12 cellular contexts compared by ENCODE assay signal in genomic region chrX:13761606-13762005, GRCh38. TPM values are rescaled to one million over a fixed set of nuclear protein-coding genes. Genes with fewer than 3 reads are reported as not detected.
DNase-seq lines count a peak whose midpoint lies in the region; ATAC-seq and TF ChIP-seq lines count a peak whose summit lies in the region.
"Had no signal": no experiment of that assay in that cellular context is flagged by ENCODE, and none has a peak within 500 bp of the region (broad histone marks: within the 10 kb centered on the region; RNA-seq: fewer than 3 reads in every experiment).

No MANE protein-coding gene starts in this region.

- CTCF ChIA-PET in mammary epithelial cell (lab: Charles Lee; ENCODE audit: low non-redundant PET) (no interaction called here), MCF 10A (lab: Yijun Ruan, JAX) (interaction anchor here (0.6 to 2.7 kb wide), 9 partner anchors 12 to 270 kb away, joined by 3 to 10 read pairs (median 5); partner anchors contain the start of genes OFD1 and TRAPPC2), SK-N-SH (lab: Yijun Ruan, JAX) (interaction anchor here (0.8 to 4.2 kb wide), 4 partner anchors 11 to 271 kb away, joined by 3 to 20 read pairs (median 6); no protein-coding TSS in a partner anchor)

- H4K20me1 ChIP-seq in mammary epithelial cell (ENCODE audit: insufficient read depth, low read length), result no peaks in the 10 kb centered on the region
- H4K20me1 ChIP-seq in SK-N-SH (ENCODE audit: insufficient read depth), result no peaks in the 10 kb centered on the region

- no peak overlapping the region for H3K4me2 ChIP-seq in mammary epithelial cell (ENCODE audit: insufficient read depth, low read depth, low read length)
- no peak overlapping the region for H3K4me2 ChIP-seq in SK-N-SH
- H3K4me2 ChIP-seq: A549 had no signal

- no peaks in the 10 kb centered on the region for H3K9me2 ChIP-seq in SK-N-SH

- H3K79me2 ChIP-seq in mammary epithelial cell (ENCODE audit: insufficient read depth, low read length) (no peaks in the 10 kb centered on the region), SK-N-SH (ENCODE audit: insufficient read depth) (no peaks in the 10 kb centered on the region)

- in situ Hi-C loops in mammary epithelial cell (cut with MboI; ENCODE audit: low sequenced_read_pairs in 2 of 2), result no loop called here

- peak; percentile 76 for ATAC-seq in HG02973 (IDR thresholded peaks at IDR 0.05; ENCODE audit: unreplicated experiment)
- ATAC-seq: A549 had no signal

- POLR2A ChIA-PET in MCF 10A (lab: Yijun Ruan, JAX), result interaction anchor here (1.1 to 1.8 kb wide), 2 partner anchors 10 to 13 kb away, joined by 4 read pairs; no protein-coding TSS in a partner anchor
- POLR2A ChIA-PET in SK-N-SH (lab: Yijun Ruan, JAX), result no interaction called here

- H3K27ac Mint-ChIP-seq in MCF 10A (ENCODE audit: low read depth, unreplicated experiment), result no peak overlapping the region
- H3K27ac Mint-ChIP-seq in T-helper 2 cell treated with Interferon-gamma antibody and Interleukin-4, amounts not matched to agents 5 μg/mL and 100 μg/mL, for 36 hours, result no peak overlapping the region

- H3K4me3 ChIP-seq in mammary epithelial cell (replicated peaks in 1 of 3; ENCODE audit: insufficient read depth in 1 of 3, low read depth in 2 of 3, low read length in 3 of 3), result no peak overlapping the region
- H3K4me3 ChIP-seq in SK-N-SH (ENCODE audit: low read depth in 2 of 2, low read length in 1 of 2), result no peak overlapping the region
- H3K4me3 ChIP-seq in stomach, result no peak overlapping the region
- no peak overlapping the region for H3K4me3 ChIP-seq in testis
- H3K4me3 ChIP-seq: A549, SK-N-MC had no signal

- TF ChIP-seq RAD21 in SK-N-SH (IDR thresholded peaks at IDR 0.05; ENCODE audit: low read length), result no peak

- no peaks in the 10 kb centered on the region for H3K4me1 Mint-ChIP-seq in MCF 10A (ENCODE audit: insufficient read depth, unreplicated experiment)
- H3K4me1 Mint-ChIP-seq in T-helper 2 cell treated with Interferon-gamma antibody and Interleukin-4, amounts not matched to agents 5 μg/mL and 100 μg/mL, for 36 hours (ENCODE audit: low read depth), result peaks cover 5% of the 10 kb centered on the region

- H3K9me3 Mint-ChIP-seq in MCF 10A (ENCODE audit: unreplicated experiment), result no peaks in the 10 kb centered on the region
- no peaks in the 10 kb centered on the region for H3K9me3 Mint-ChIP-seq in T-helper 2 cell treated with Interferon-gamma antibody and Interleukin-4, amounts not matched to agents 5 μg/mL and 100 μg/mL, for 36 hours

- no TSS peak for BruUV-seq in mammary epithelial cell (replicated peaks; lab: Mats Ljungman, UMichigan)
- no TSS peak for BruUV-seq in MCF 10A (replicated peaks; lab: Mats Ljungman, UMichigan)

- no peaks in the 10 kb centered on the region for H3K9me3 ChIP-seq in mammary epithelial cell (replicated peaks; ENCODE audit: insufficient read depth, low read length)
- H3K9me3 ChIP-seq in SK-N-SH, result no peaks in the 10 kb centered on the region
- H3K9me3 ChIP-seq in stomach, result no peaks in the 10 kb centered on the region
- no peaks in the 10 kb centered on the region for H3K9me3 ChIP-seq in testis
- H3K9me3 ChIP-seq: A549 had no signal

- no peak overlapping the region for H3K4me3 Mint-ChIP-seq in MCF 10A (ENCODE audit: unreplicated experiment)
- no peak overlapping the region for H3K4me3 Mint-ChIP-seq in T-helper 2 cell treated with Interferon-gamma antibody and Interleukin-4, amounts not matched to agents 5 μg/mL and 100 μg/mL, for 36 hours

- TF ChIP-seq CTCF in mammary epithelial cell (conservative IDR thresholded peaks at IDR 0.05 in 1 of 2, IDR thresholded peaks at IDR 0.05 in 1 of 2; ENCODE audit: extremely low read depth in 1 of 2, insufficient read depth in 1 of 2, low read depth in 1 of 2, low read length in 2 of 2), result no peak
- no peak for TF ChIP-seq CTCF in MCF 10A (IDR thresholded peaks at IDR 0.05; ENCODE audit: unreplicated experiment)
- no peak for TF ChIP-seq CTCF in SK-N-SH (IDR thresholded peaks at IDR 0.05)
- no peak for TF ChIP-seq CTCF in stomach (IDR thresholded peaks at IDR 0.05)
- no peak for TF ChIP-seq CTCF in testis (IDR thresholded peaks at IDR 0.05)

- TF ChIP-seq EP300 in SK-N-SH (IDR thresholded peaks at IDR 0.05; ENCODE audit: borderline replicate concordance in 1 of 2, low read depth in 1 of 2, low read length in 1 of 2) (no peak), stomach (IDR thresholded peaks at IDR 0.05) (no peak)

- dilution Hi-C loops in mammary epithelial cell (cut with HindIII; ENCODE audit: low sequenced_read_pairs), result no loop called here

- no peaks in the 10 kb centered on the region for H3K27me3 ChIP-seq in mammary epithelial cell (ENCODE audit: insufficient read depth, low read length)
- H3K27me3 ChIP-seq in SK-N-SH (ENCODE audit: insufficient read depth), result no peaks in the 10 kb centered on the region
- H3K27me3 ChIP-seq in stomach, result no peaks in the 10 kb centered on the region
- no peaks in the 10 kb centered on the region for H3K27me3 ChIP-seq in testis

- H3K4me1 ChIP-seq in mammary epithelial cell (ENCODE audit: insufficient read depth, low read length) (no peaks in the 10 kb centered on the region), SK-N-SH (ENCODE audit: control insufficient read depth in 1 of 2, insufficient read depth in 2 of 2, low read depth in 1 of 2, low read length in 1 of 2) (peaks cover 0 to 2% of the 10 kb centered on the region in 2 experiments; a peak in 1 of 4 replicates), stomach (peaks cover 13 to 60% (median 31%) of the 10 kb centered on the region in 4 donors), testis (peaks cover 2% of the 10 kb centered on the region)

- H3F3A ChIP-seq in SK-N-SH (replicated peaks; ENCODE audit: insufficient read depth), result peaks cover 3% of the 10 kb centered on the region

- intact Hi-C loops in mammary epithelial cell (cut with micrococcal nuclease), result no loop called here
- intact Hi-C loops in MCF 10A (cut with micrococcal nuclease), result no loop called here
- intact Hi-C loops in stomach (cut with DNase I; ENCODE audit: low total_unique reads), result no loop called here
- intact Hi-C loops in testis (cut with DNase I; ENCODE audit: low total_unique reads), result no loop called here

- peaks cover 86% of the 10 kb centered on the region for H3K36me3 Mint-ChIP-seq in MCF 10A (ENCODE audit: insufficient read depth, unreplicated experiment)
- H3K36me3 Mint-ChIP-seq in T-helper 2 cell treated with Interferon-gamma antibody and Interleukin-4, amounts not matched to agents 5 μg/mL and 100 μg/mL, for 36 hours (ENCODE audit: low read depth), result peaks cover 34% of the 10 kb centered on the region

- WGBS in mammary epithelial cell (ENCODE audit: low coverage, missing lambda C conversion rate), result 84% methylated on average over 5 of the region's 5 CpGs
- WGBS in SK-N-SH (ENCODE audit: low lambda C conversion rate), result 70% methylated on average over 5 of the region's 5 CpGs
- WGBS in stomach, 5 donors, result 30 to 51% (median 37%) methylated on average over 5 of the region's 5 CpGs
- WGBS in testis, 2 donors, result 54 to 68% methylated on average over 5 of the region's 5 CpGs

- H3K36me3 ChIP-seq in mammary epithelial cell (ENCODE audit: insufficient read depth, low read length) (peaks cover 47% of the 10 kb centered on the region), SK-N-SH (replicated peaks in 1 of 2; ENCODE audit: control insufficient read depth in 1 of 2, insufficient read depth in 2 of 2, low read length in 1 of 2) (peaks cover 62 to 88% of the 10 kb centered on the region in 2 experiments), stomach (peaks cover 0 to 78% (median 55%) of the 10 kb centered on the region in 4 donors), testis (ENCODE audit: low read depth, missing control alignments) (no peaks in the 10 kb centered on the region)

- H2AFZ ChIP-seq in mammary epithelial cell (ENCODE audit: low read depth, low read length), result no peak overlapping the region
- no peak overlapping the region for H2AFZ ChIP-seq in SK-N-SH (ENCODE audit: low read depth)

- DNase-seq in mammary epithelial cell, result peak; percentile 17
- no peak for DNase-seq in MCF 10A (ENCODE audit: unreplicated experiment)
- DNase-seq in SK-N-SH, result peak; percentile 13
- DNase-seq in stomach, result no peak
- no peak for DNase-seq in T-helper 2 cell treated with Interferon-gamma antibody and Interleukin-4, amounts not matched to agents 5 μg/mL and 100 μg/mL, for 36 hours (ENCODE audit: low spot score)
- no peak for DNase-seq in stimulated activated naive CD4-positive, alpha-beta T cell (lab: John Stamatoyannopoulos, UW)
- DNase-seq in testis, result no peak
- DNase-seq: activated T-cell treated with anti-CD3 and anti-CD28 coated beads, Interleukin-2, amount 50 U/mL, for 48 hours; mesenchymal stem cell had no signal

- no peak for TF ChIP-seq POLR2A in stomach (IDR thresholded peaks at IDR 0.05)
- TF ChIP-seq POLR2A in testis (IDR thresholded peaks at IDR 0.05), result no peak

- H3K9ac ChIP-seq in mammary epithelial cell (ENCODE audit: insufficient read depth, low read length) (no peak overlapping the region), SK-N-SH (no peak overlapping the region)

- no peaks in the 10 kb centered on the region for H3K27me3 Mint-ChIP-seq in MCF 10A (ENCODE audit: insufficient read depth, unreplicated experiment)
- no peaks in the 10 kb centered on the region for H3K27me3 Mint-ChIP-seq in T-helper 2 cell treated with Interferon-gamma antibody and Interleukin-4, amounts not matched to agents 5 μg/mL and 100 μg/mL, for 36 hours (ENCODE audit: low read depth)

- no peak overlapping the region for H3K27ac ChIP-seq in mammary epithelial cell (ENCODE audit: insufficient read depth, low read depth, low read length)
- no peak overlapping the region for H3K27ac ChIP-seq in SK-N-SH (ENCODE audit: low read depth in 2 of 2, low read length in 1 of 2)
- peak overlapping the region in 4 of 5 donors; percentile 11 to 64 (median 32) for H3K27ac ChIP-seq in stomach
- H3K27ac ChIP-seq in testis, result no peak overlapping the region
- H3K27ac ChIP-seq: A549, SK-N-MC had no signal

RNA-seq across cellular contexts. Expression of gene OFD1, which starts 27.1 kb away (rescaled TPM):
- total RNA-seq in mammary epithelial cell, result 10 to 100 TPM; 39.3 to 42.0 TPM
- 12.5 TPM for polyA plus RNA-seq in mammary epithelial cell
- 3.2 TPM for polyA minus RNA-seq in mammary epithelial cell
- 44.3 and 44.8 TPM in 2 replicates for total RNA-seq in MCF 10A (2022)
- polyA plus RNA-seq in SK-N-SH (2012; rRNA removed), result 13.4 and 16.5 TPM in 2 replicates
- polyA plus RNA-seq in SK-N-SH (2012; cell fraction: cytosol; rRNA removed), result 8.3 and 9.3 TPM in 2 replicates
- 71.4 and 113 TPM in 2 replicates for polyA plus RNA-seq in SK-N-SH (2012; cell fraction: nucleus; rRNA removed)
- 100 to 1,000 TPM in 1 of 5 donors, 10 to 100 TPM in 4; 15.6 to 144 (median 49.2) TPM for total RNA-seq in stomach
- polyA plus RNA-seq in stomach, result 10 to 100 TPM; 46.3 to 53.1 (median 49.8) TPM
- total RNA-seq in testis, result 10 to 100 TPM; 36.3 to 39.7 TPM
- 11.5 TPM for polyA plus RNA-seq in testis (ENCODE audit: insufficient read depth, low read depth, low replicate concordance)

RNA-seq across cellular contexts. Expression of gene TRAPPC2, which starts 27.2 kb away (rescaled TPM):
- total RNA-seq in mammary epithelial cell (10 to 100 TPM; 25.3 to 31.2 TPM), MCF 10A (2022) (16.5 and 21.7 TPM in 2 replicates), stomach (10 to 100 TPM in 4 of 5 donors, 1 to 10 TPM in 1; 9.0 to 37.9 (median 16.5) TPM), testis (1 to 10 TPM; 8.7 to 9.7 TPM)
- polyA plus RNA-seq in mammary epithelial cell (13.9 TPM), SK-N-SH (2012; rRNA removed) (10.4 and 12.5 TPM in 2 replicates), stomach (10 to 100 TPM in 1 of 3 donors, 1 to 10 TPM in 2; 5.7 to 12.5 (median 7.3) TPM), testis (ENCODE audit: insufficient read depth, low read depth, low replicate concordance) (7.1 TPM)
- polyA minus RNA-seq in mammary epithelial cell, result 20.3 TPM
- 11.0 and 12.0 TPM in 2 replicates for polyA plus RNA-seq in SK-N-SH (2012; cell fraction: cytosol; rRNA removed)
- 14.3 and 22.0 TPM in 2 replicates for polyA plus RNA-seq in SK-N-SH (2012; cell fraction: nucleus; rRNA removed)

RNA-seq across cellular contexts. Expression of gene GPM6B, which starts 55.3 kb away (rescaled TPM):
- total RNA-seq in mammary epithelial cell (100 to 1,000 TPM in 1 of 2 donors, 1 to 10 TPM in 1; 4.0 to 146 TPM), MCF 10A (2022) (6.9 and 16.3 TPM in 2 replicates), stomach (10 to 100 TPM in 4 of 5 donors, under 1 TPM in 1; 0.29 to 67.9 (median 11.2) TPM), testis (10 to 100 TPM in 1 of 2 donors, 1 to 10 TPM in 1; 5.4 to 10.2 TPM)
- polyA plus RNA-seq in mammary epithelial cell (152 TPM), SK-N-SH (2012; rRNA removed) (0.71 and 1.2 TPM in 2 replicates), stomach (1 to 10 TPM; 1.1 to 5.8 (median 3.1) TPM), testis (ENCODE audit: insufficient read depth, low read depth, low replicate concordance) (8.5 TPM)
- 268 TPM for polyA minus RNA-seq in mammary epithelial cell
- 0.73 and 2.3 TPM in 2 replicates for polyA plus RNA-seq in SK-N-SH (2012; cell fraction: cytosol; rRNA removed)
- 0.16 and 0.68 TPM in 2 replicates for polyA plus RNA-seq in SK-N-SH (2012; cell fraction: nucleus; rRNA removed)

Comparison
In these comparisons a context has a peak if more than half of its experiments do, and no peak if none do; other contexts are left out.
1. DNase-seq: peak in mammary epithelial cell (single experiment) and SK-N-SH (single experiment); none in MCF 10A (single experiment), stomach (single experiment), T-helper 2 cell treated with Interferon-gamma antibody and Interleukin-4, amounts not matched to agents 5 μg/mL and 100 μg/mL, for 36 hours (single experiment), stimulated activated naive CD4-positive, alpha-beta T cell (0 of 6) and testis (single experiment).
2. H3K27ac ChIP-seq: peak in stomach (4 of 5); none in mammary epithelial cell (single experiment), SK-N-SH (0 of 2) and testis (0 of 2).